ENCODE assay signal across 1 cellular context in genomic region chr2:237500681-237501424, GRCh38.
TF ChIP-seq lines count a peak whose summit lies in the region.

No MANE protein-coding gene starts in this region.

TF ChIP-seq in SK-N-SH, 30 proteins besides CTCF, POLR2A, EP300 and RAD21 (continued from another document):
- TF ChIP-seq MXI1 (IDR thresholded peaks at IDR 0.05; ENCODE audit: low read depth, low read length), result no peak
- TF ChIP-seq TCF12 (IDR thresholded peaks at IDR 0.05), result peak; percentile 97
- peak; percentile 16; the same call in 1 of the 2 replicates for TF ChIP-seq TAF1 (IDR thresholded peaks at IDR 0.05; ENCODE audit: borderline replicate concordance, low read depth, low read length)
- TF ChIP-seq POLR2AphosphoS5 (IDR thresholded peaks at IDR 0.05; ENCODE audit: low read depth, low read length), result peak; percentile 62; the same call in 1 of the 2 replicates
- peak; percentile 99 for TF ChIP-seq FOSL2 (IDR thresholded peaks at IDR 0.05; ENCODE audit: borderline replicate concordance, low read depth)
- TF ChIP-seq TEAD4 (IDR thresholded peaks at IDR 0.05; ENCODE audit: borderline replicate concordance, insufficient read depth), result peak; percentile 98
- no peak for TF ChIP-seq RCOR1 (IDR thresholded peaks at IDR 0.05; ENCODE audit: low read length)
- peak; percentile 72; the same call in 1 of the 2 replicates for TF ChIP-seq YY1 (IDR thresholded peaks at IDR 0.05; ENCODE audit: low read depth)
- no peak for TF ChIP-seq USF2 (IDR thresholded peaks at IDR 0.05; ENCODE audit: borderline replicate concordance, low read depth, low read length)
- peak; percentile 99 for TF ChIP-seq RXRA (IDR thresholded peaks at IDR 0.05; ENCODE audit: borderline replicate concordance, low read depth)
- TF ChIP-seq, protein P1, sequence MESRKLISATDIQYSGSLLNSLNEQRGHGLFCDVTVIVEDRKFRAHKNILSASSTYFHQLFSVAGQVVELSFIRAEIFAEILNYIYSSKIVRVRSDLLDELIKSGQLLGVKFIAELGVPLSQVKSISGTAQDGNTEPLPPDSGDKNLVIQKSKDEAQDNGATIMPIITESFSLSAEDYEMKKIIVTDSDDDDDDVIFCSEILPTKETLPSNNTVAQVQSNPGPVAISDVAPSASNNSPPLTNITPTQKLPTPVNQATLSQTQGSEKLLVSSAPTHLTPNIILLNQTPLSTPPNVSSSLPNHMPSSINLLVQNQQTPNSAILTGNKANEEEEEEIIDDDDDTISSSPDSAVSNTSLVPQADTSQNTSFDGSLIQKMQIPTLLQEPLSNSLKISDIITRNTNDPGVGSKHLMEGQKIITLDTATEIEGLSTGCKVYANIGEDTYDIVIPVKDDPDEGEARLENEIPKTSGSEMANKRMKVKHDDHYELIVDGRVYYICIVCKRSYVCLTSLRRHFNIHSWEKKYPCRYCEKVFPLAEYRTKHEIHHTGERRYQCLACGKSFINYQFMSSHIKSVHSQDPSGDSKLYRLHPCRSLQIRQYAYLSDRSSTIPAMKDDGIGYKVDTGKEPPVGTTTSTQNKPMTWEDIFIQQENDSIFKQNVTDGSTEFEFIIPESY (IDR thresholded peaks at IDR 0.05; ENCODE audit: borderline replicate concordance, low read depth), result peak; percentile 88; the same call in 1 of the 2 replicates
- TF ChIP-seq EZH2phosphoT487 (IDR thresholded peaks at IDR 0.05; ENCODE audit: borderline replicate concordance, low read depth), result no peak
- TF ChIP-seq JUND (IDR thresholded peaks at IDR 0.05), result peak; percentile 100
- TF ChIP-seq, protein P2, sequence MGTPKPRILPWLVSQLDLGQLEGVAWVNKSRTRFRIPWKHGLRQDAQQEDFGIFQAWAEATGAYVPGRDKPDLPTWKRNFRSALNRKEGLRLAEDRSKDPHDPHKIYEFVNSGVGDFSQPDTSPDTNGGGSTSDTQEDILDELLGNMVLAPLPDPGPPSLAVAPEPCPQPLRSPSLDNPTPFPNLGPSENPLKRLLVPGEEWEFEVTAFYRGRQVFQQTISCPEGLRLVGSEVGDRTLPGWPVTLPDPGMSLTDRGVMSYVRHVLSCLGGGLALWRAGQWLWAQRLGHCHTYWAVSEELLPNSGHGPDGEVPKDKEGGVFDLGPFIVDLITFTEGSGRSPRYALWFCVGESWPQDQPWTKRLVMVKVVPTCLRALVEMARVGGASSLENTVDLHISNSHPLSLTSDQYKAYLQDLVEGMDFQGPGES (IDR thresholded peaks at IDR 0.05; ENCODE audit: low read depth, low read length), result no peak
- peak; percentile 52; the same call in 1 of the 2 replicates for TF ChIP-seq MEF2A (IDR thresholded peaks at IDR 0.05; ENCODE audit: borderline replicate concordance, low read depth)
- TF ChIP-seq MAX (IDR thresholded peaks at IDR 0.05; ENCODE audit: low read depth), result peak; percentile 79; the same call in 1 of the 2 replicates
- peak; percentile 95; the same call in 1 of the 2 replicates for TF ChIP-seq FOXM1 (IDR thresholded peaks at IDR 0.05; ENCODE audit: low read depth)
- peak; percentile 72; the same call in 1 of the 2 replicates for TF ChIP-seq SIN3A (IDR thresholded peaks at IDR 0.05; ENCODE audit: borderline replicate concordance, low read depth, low read length)
- peak; percentile 84 for TF ChIP-seq PBX3 (IDR thresholded peaks at IDR 0.05)
